ENCODE assay signal across 1 cellular context in genomic region chr10:74575912-74576311, GRCh38.
TF ChIP-seq lines count a peak whose summit lies in the region.

No MANE protein-coding gene starts in this region.

TF ChIP-seq in WTC11, 78 proteins besides CTCF, POLR2A, EP300 and RAD21 (continued from another document):
- TF ChIP-seq ZNF512 (CRISPR knock-in tag; IDR thresholded peaks at IDR 0.05; ENCODE audit: borderline replicate concordance) (no peak), IRF1 (CRISPR knock-in tag; IDR thresholded peaks at IDR 0.05) (no peak), NFATC4 (CRISPR knock-in tag; IDR thresholded peaks at IDR 0.05) (no peak), AFF4 (CRISPR knock-in tag; IDR thresholded peaks at IDR 0.05; ENCODE audit: borderline replicate concordance) (no peak), ZNF121 (CRISPR knock-in tag; IDR thresholded peaks at IDR 0.05) (no peak), RELA (CRISPR knock-in tag; IDR thresholded peaks at IDR 0.05; ENCODE audit: borderline replicate concordance) (no peak), AR (CRISPR knock-in tag; IDR thresholded peaks at IDR 0.05) (no peak), ZNF532 (CRISPR knock-in tag; IDR thresholded peaks at IDR 0.05; ENCODE audit: borderline replicate concordance) (no peak), KAT7 (CRISPR knock-in tag; IDR thresholded peaks at IDR 0.05; ENCODE audit: borderline replicate concordance) (no peak), FOXP4 (CRISPR knock-in tag; IDR thresholded peaks at IDR 0.05) (no peak), MAX (CRISPR knock-in tag; IDR thresholded peaks at IDR 0.05) (no peak)
